Comparison of ENCODE assay signal across 20 cellular contexts in the genomic region with DNA sequence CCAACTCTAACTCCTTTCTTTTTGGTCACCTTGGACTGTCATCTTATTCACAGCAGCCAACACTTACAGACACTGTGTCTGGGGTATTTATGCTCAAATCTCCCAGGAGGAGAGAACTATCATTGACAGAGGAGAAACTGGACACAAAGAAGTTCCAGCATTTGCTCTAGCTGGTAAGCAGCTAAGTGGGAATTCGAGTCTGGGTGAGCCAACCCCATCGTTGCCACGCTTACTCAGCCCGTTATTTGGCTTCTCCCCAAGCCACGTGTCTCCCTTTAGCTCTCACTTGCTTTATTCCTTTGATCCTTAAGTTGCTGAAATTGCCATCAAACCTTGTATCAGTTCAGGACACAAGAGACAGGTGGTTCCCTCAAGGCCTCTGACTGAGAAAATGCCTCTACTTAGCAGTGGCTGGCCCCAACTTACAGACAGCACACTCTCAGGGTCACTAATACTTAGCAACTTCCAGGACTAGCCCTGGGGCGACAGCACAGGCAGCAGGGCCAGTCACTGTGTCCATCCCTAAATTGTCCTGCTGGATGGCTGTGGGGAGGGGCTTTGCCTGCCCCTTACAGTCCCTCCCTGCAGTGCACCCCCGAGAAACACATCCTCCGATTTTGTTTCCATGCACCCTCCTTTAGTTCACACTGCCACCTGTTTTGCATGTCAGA. TPM values are rescaled to one million over a fixed set of nuclear protein-coding genes. Genes with fewer than 3 reads are reported as not detected.
DNase-seq lines count a peak whose midpoint lies in the region; FAIRE-seq and TF ChIP-seq lines count a peak whose summit lies in the region.
"Had no signal": no experiment of that assay in that cellular context is flagged by ENCODE, and none has a peak within 500 bp of the region (broad histone marks: within the 10 kb centered on the region; RNA-seq: fewer than 3 reads in every experiment).

No MANE protein-coding gene starts in this region.

- H3K27me3 Mint-ChIP-seq in mesothelial cell of epicardium (ENCODE audit: low read depth), result peaks cover 47% of the 10 kb centered on the region
- peaks cover 17% of the 10 kb centered on the region for H3K27me3 Mint-ChIP-seq in activated T-helper 2 cell treated with anti-CD3 and anti-CD28 coated beads, Interferon-gamma antibody, Interleukin-2, Interleukin-4, amounts not matched to agents 10 μg/mL and 5 μg/mL and 100 μg/mL, durations not matched to agents 14 hours and 24 hours and 36 hours (ENCODE audit: low read depth)

- H3K27me3 ChIP-seq in brain microvascular endothelial cell (replicated peaks), result peaks cover 5% of the 10 kb centered on the region

- no peak overlapping the region for H3K27ac Mint-ChIP-seq in mesothelial cell of epicardium
- H3K27ac Mint-ChIP-seq in activated T-helper 2 cell treated with anti-CD3 and anti-CD28 coated beads, Interferon-gamma antibody, Interleukin-2, Interleukin-4, amounts not matched to agents 10 μg/mL and 5 μg/mL and 100 μg/mL, durations not matched to agents 14 hours and 24 hours and 36 hours, result no peak overlapping the region
- H3K27ac Mint-ChIP-seq: activated CD4-positive, alpha-beta memory T cell treated with anti-CD3 and anti-CD28 coated beads, Interleukin-2, amount 10 ng/mL, durations not matched to agents 7 days and 5 days had no signal

- no peaks in the 10 kb centered on the region for H3K9me3 ChIP-seq in kidney (ENCODE audit: control insufficient read depth in 1 of 2, low read length in 2 of 2)
- H3K9me3 ChIP-seq: neutrophil, thoracic aorta had no signal

- H3K36me3 Mint-ChIP-seq in mesothelial cell of epicardium, result no peaks in the 10 kb centered on the region
- H3K36me3 Mint-ChIP-seq in activated T-helper 2 cell treated with anti-CD3 and anti-CD28 coated beads, Interferon-gamma antibody, Interleukin-2, Interleukin-4, amounts not matched to agents 10 μg/mL and 5 μg/mL and 100 μg/mL, durations not matched to agents 14 hours and 24 hours and 36 hours (ENCODE audit: low read depth), result no peaks in the 10 kb centered on the region

- H3K36me3 ChIP-seq in brain microvascular endothelial cell (replicated peaks) (no peaks in the 10 kb centered on the region), kidney (ENCODE audit: control insufficient read depth in 1 of 2, insufficient read depth in 2 of 2, low read length in 2 of 2) (no peaks in the 10 kb centered on the region)
- H3K36me3 ChIP-seq: cardiac muscle cell, neutrophil, thoracic aorta had no signal

- no peaks in the 10 kb centered on the region for H3K4me1 ChIP-seq in kidney (ENCODE audit: control insufficient read depth in 1 of 2, insufficient read depth in 1 of 2, low read depth in 1 of 2, low read length in 2 of 2)

- H3K4me1 Mint-ChIP-seq in mesothelial cell of epicardium, result peaks cover 7% of the 10 kb centered on the region
- no peaks in the 10 kb centered on the region for H3K4me1 Mint-ChIP-seq in activated T-helper 2 cell treated with anti-CD3 and anti-CD28 coated beads, Interferon-gamma antibody, Interleukin-2, Interleukin-4, amounts not matched to agents 10 μg/mL and 5 μg/mL and 100 μg/mL, durations not matched to agents 14 hours and 24 hours and 36 hours (ENCODE audit: low read depth)
- H3K4me1 Mint-ChIP-seq: activated CD4-positive, alpha-beta memory T cell treated with anti-CD3 and anti-CD28 coated beads, Interleukin-2, amount 10 ng/mL, durations not matched to agents 7 days and 5 days had no signal

- peak overlapping the region in 1 of 2 donors; percentile 56 for H3K9ac ChIP-seq in kidney (ENCODE audit: low read length in 2 of 2)

- DNase-seq in A172 (ENCODE audit: low spot score) (peak; percentile 13), HCEC 1CT (peak; percentile 34), brain microvascular endothelial cell (peak; percentile 7), kidney (no peak), dedifferentiated amniotic fluid mesenchymal stem cell (ENCODE audit: extremely low spot score) (no peak), mesothelial cell of epicardium (ENCODE audit: low spot score in 2 of 2, unreplicated experiment in 2 of 2) (no peak)
- DNase-seq in stimulated activated CD4-positive, alpha-beta T cell treated with anti-CD3 and anti-CD28 coated beads, Interleukin-4, amount 100 ng/mL, for 24 hours, result no peak
- no peak for DNase-seq in activated T-helper 2 cell treated with anti-CD3 and anti-CD28 coated beads, Interferon-gamma antibody, Interleukin-2, Interleukin-4, amounts not matched to agents 10 μg/mL and 5 μg/mL and 100 μg/mL, durations not matched to agents 14 hours and 24 hours and 36 hours (ENCODE audit: low spot score)
- DNase-seq: ACHN; activated CD4-positive, alpha-beta memory T cell treated with anti-CD3 and anti-CD28 coated beads, Interleukin-2, amount 10 ng/mL, durations not matched to agents 7 days and 5 days; hypothalamus; Karpas-422; NCI-H187; NCI-H524 had no signal

- H3K4me3 ChIP-seq in brain microvascular endothelial cell (ENCODE audit: low read depth, low read length) (no peak overlapping the region), kidney (ENCODE audit: low read length in 2 of 2) (peak overlapping the region; percentile 58 to 74)
- H3K4me3 ChIP-seq: cardiac muscle cell, GM12878, thoracic aorta had no signal

- FAIRE-seq in kidney (lab: Jason Lieb, UNC), result no peak
- FAIRE-seq: GM12878, RCC 7860 had no signal

- intact Hi-C loops in kidney (cut with DNase I), result no loop called here
- intact Hi-C loops in activated T-helper 2 cell treated with anti-CD3 and anti-CD28 coated beads, Interferon-gamma antibody, Interleukin-2, Interleukin-4, amounts not matched to agents 10 μg/mL and 5 μg/mL and 100 μg/mL, durations not matched to agents 14 hours and 24 hours and 36 hours (cut with micrococcal nuclease), result no loop called here

- H3K4me3 Mint-ChIP-seq in mesothelial cell of epicardium, result no peak overlapping the region
- no peak overlapping the region for H3K4me3 Mint-ChIP-seq in activated T-helper 2 cell treated with anti-CD3 and anti-CD28 coated beads, Interferon-gamma antibody, Interleukin-2, Interleukin-4, amounts not matched to agents 10 μg/mL and 5 μg/mL and 100 μg/mL, durations not matched to agents 14 hours and 24 hours and 36 hours (ENCODE audit: low read depth)
- H3K4me3 Mint-ChIP-seq: activated CD4-positive, alpha-beta memory T cell treated with anti-CD3 and anti-CD28 coated beads, Interleukin-2, amount 10 ng/mL, durations not matched to agents 7 days and 5 days had no signal

- in situ Hi-C loops in brain microvascular endothelial cell (cut with HindIII; ENCODE audit: low pct_ligation_motif_present, low sequenced_read_pairs), result no loop called here

- TF ChIP-seq CTCF in brain microvascular endothelial cell (IDR thresholded peaks at IDR 0.05; ENCODE audit: low read depth, low read length, missing control alignments) (no peak), kidney (IDR thresholded peaks at IDR 0.05; ENCODE audit: borderline replicate concordance, extremely low read depth, insufficient read depth) (no peak), mesothelial cell of epicardium (IDR thresholded peaks at IDR 0.05; ENCODE audit: unreplicated experiment) (no peak)

- H3K27ac ChIP-seq in brain microvascular endothelial cell, result no peak overlapping the region
- peak overlapping the region; percentile 39 to 52 for H3K27ac ChIP-seq in kidney (ENCODE audit: low read depth in 2 of 2, low read length in 2 of 2)
- H3K27ac ChIP-seq: cardiac muscle cell, neutrophil, thoracic aorta had no signal

- H3K9me3 Mint-ChIP-seq in mesothelial cell of epicardium, result no peaks in the 10 kb centered on the region
- H3K9me3 Mint-ChIP-seq in activated T-helper 2 cell treated with anti-CD3 and anti-CD28 coated beads, Interferon-gamma antibody, Interleukin-2, Interleukin-4, amounts not matched to agents 10 μg/mL and 5 μg/mL and 100 μg/mL, durations not matched to agents 14 hours and 24 hours and 36 hours, result no peaks in the 10 kb centered on the region
- H3K9me3 Mint-ChIP-seq: activated CD4-positive, alpha-beta memory T cell treated with anti-CD3 and anti-CD28 coated beads, Interleukin-2, amount 10 ng/mL, durations not matched to agents 7 days and 5 days had no signal

RNA-seq across cellular contexts. Expression of a gene that starts 1.4 kb away (rescaled TPM):
- total RNA-seq in A172 (2014; rRNA removed; shearing (Covaris generic)), result not detected in 2 replicates
- total RNA-seq in kidney (1.8 TPM), mesothelial cell of epicardium (not detected in 3 replicates)
- 46.2 TPM for polyA plus RNA-seq in kidney (ENCODE audit: insufficient read depth, low read depth, low replicate concordance)
- total RNA-seq in activated T-helper 2 cell treated with anti-CD3 and anti-CD28 coated beads, Interferon-gamma antibody, Interleukin-2, Interleukin-4, amounts not matched to agents 10 μg/mL and 5 μg/mL and 100 μg/mL, durations not matched to agents 14 hours and 24 hours and 36 hours, result not detected in 2 replicates
- total RNA-seq: activated CD4-positive, alpha-beta memory T cell treated with anti-CD3 and anti-CD28 coated beads, Interleukin-2, amount 10 ng/mL, durations not matched to agents 7 days and 5 days; cardiac muscle cell; GM12878; lung microvascular endothelial cell; thoracic aorta had no signal
- polyA plus RNA-seq: cardiac muscle cell, GM12878 had no signal

RNA-seq across cellular contexts. Expression of a gene that starts 42.4 kb away (rescaled TPM):
- not detected in 2 replicates for total RNA-seq in A172 (2014; rRNA removed; shearing (Covaris generic))
- total RNA-seq in kidney (not detected), mesothelial cell of epicardium (not detected in 3 replicates)
- polyA plus RNA-seq in kidney (ENCODE audit: insufficient read depth, low read depth, low replicate concordance), result not detected
- total RNA-seq in activated T-helper 2 cell treated with anti-CD3 and anti-CD28 coated beads, Interferon-gamma antibody, Interleukin-2, Interleukin-4, amounts not matched to agents 10 μg/mL and 5 μg/mL and 100 μg/mL, durations not matched to agents 14 hours and 24 hours and 36 hours, result not detected in 2 replicates
- total RNA-seq: activated CD4-positive, alpha-beta memory T cell treated with anti-CD3 and anti-CD28 coated beads, Interleukin-2, amount 10 ng/mL, durations not matched to agents 7 days and 5 days; cardiac muscle cell; GM12878; lung microvascular endothelial cell; thoracic aorta had no signal
- polyA plus RNA-seq: cardiac muscle cell had no signal

Comparison
In these comparisons a context has a peak if more than half of its experiments do, and no peak if none do; other contexts are left out.
1. DNase-seq: peak in A172 (single experiment), HCEC 1CT (single experiment) and brain microvascular endothelial cell (single experiment); none in kidney (single experiment), stimulated activated CD4-positive, alpha-beta T cell treated with anti-CD3 and anti-CD28 coated beads, Interleukin-4, amount 100 ng/mL, for 24 hours (single experiment), dedifferentiated amniotic fluid mesenchymal stem cell (single experiment), mesothelial cell of epicardium (0 of 2) and activated T-helper 2 cell treated with anti-CD3 and anti-CD28 coated beads, Interferon-gamma antibody, Interleukin-2, Interleukin-4, amounts not matched to agents 10 μg/mL and 5 μg/mL and 100 μg/mL, durations not matched to agents 14 hours and 24 hours and 36 hours (single experiment).